In the genomic region with DNA sequence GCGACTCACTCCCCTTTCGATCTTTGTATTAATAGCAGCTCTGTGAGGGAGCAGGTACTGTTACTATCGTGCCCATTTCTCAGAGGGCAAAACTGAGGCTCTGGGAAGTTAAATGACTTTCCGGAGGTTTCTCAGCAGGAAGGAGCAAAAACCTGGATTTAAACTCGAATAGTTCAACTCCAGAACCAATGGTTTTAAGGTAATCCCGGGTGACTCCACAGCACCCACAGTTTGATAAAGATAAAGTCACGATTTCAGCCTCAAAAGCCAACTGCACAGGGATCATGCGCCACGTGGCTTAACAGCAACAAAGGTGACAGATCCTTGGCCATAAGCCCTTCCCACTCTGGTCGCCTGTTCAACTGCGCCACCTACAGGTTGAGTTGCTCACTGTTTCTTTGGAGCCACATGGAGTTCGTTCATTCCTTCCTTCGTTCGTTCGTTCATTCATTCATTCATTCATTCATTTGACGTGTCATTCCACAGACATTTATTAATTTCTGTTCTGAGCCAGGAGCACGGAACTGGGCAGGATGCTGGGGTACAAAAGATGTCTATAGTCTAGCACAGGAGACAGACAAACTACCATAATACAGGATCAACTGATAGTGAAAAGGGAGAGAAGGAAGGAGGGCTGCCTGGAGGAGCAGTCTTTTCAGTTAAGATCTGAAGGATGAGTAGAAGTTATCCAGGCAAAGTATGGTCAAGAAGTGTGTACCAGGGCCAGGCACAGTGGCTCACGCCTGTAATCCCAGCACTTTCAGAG, we compare ENCODE assay signal across 8 cellular contexts.
DNase-seq lines count a peak whose midpoint lies in the region; ATAC-seq and TF ChIP-seq lines count a peak whose summit lies in the region.

No MANE protein-coding gene starts in this region.

- ATAC-seq in GM19035 (IDR thresholded peaks at IDR 0.05; ENCODE audit: unreplicated experiment) = peak; percentile 46
- no peak for ATAC-seq in omental fat pad (ENCODE audit: low FRiP score)
- no peak for ATAC-seq in natural killer cell treated with Interleukin-12 subunit alpha and Interleukin-12 subunit beta and Interleukin-15 and Interleukin-18, amount 100 ng/mL, for 72 hours

- peak in 1 of 3 donors; percentile 35 for TF ChIP-seq CTCF in omental fat pad (IDR thresholded peaks at IDR 0.05)

- no peaks in the 10 kb centered on the region for H3K36me3 Mint-ChIP-seq in natural killer cell treated with Interleukin-12 subunit alpha and Interleukin-12 subunit beta and Interleukin-15 and Interleukin-18, amount 100 ng/mL, for 72 hours

- peaks cover 3 to 7% of the 10 kb centered on the region in 2 donors for H3K4me1 Mint-ChIP-seq in natural killer cell treated with Interleukin-12 subunit alpha and Interleukin-12 subunit beta and Interleukin-15 and Interleukin-18, amount 100 ng/mL, for 72 hours (ENCODE audit: low read depth in 2 of 2)

- H3K27me3 Mint-ChIP-seq in natural killer cell treated with Interleukin-12 subunit alpha and Interleukin-12 subunit beta and Interleukin-15 and Interleukin-18, amount 100 ng/mL, for 72 hours = peaks cover 30 to 64% of the 10 kb centered on the region in 2 donors

- no peaks in the 10 kb centered on the region for H3K9me3 Mint-ChIP-seq in natural killer cell treated with Interleukin-12 subunit alpha and Interleukin-12 subunit beta and Interleukin-15 and Interleukin-18, amount 100 ng/mL, for 72 hours

- H3K4me3 Mint-ChIP-seq in natural killer cell treated with Interleukin-12 subunit alpha and Interleukin-12 subunit beta and Interleukin-15 and Interleukin-18, amount 100 ng/mL, for 72 hours = no peak overlapping the region

- no peak overlapping the region for H3K27ac Mint-ChIP-seq in natural killer cell treated with Interleukin-12 subunit alpha and Interleukin-12 subunit beta and Interleukin-15 and Interleukin-18, amount 100 ng/mL, for 72 hours

- DNase-seq in AG20443 (ENCODE audit: low spot score) = peak; percentile 71
- DNase-seq in NCI-H82 (lab: John Stamatoyannopoulos, UW) = peak; percentile 87
- peak; percentile 54 for DNase-seq in activated T-cell treated with anti-CD3 and anti-CD28 coated beads for 48 hours (ENCODE audit: low read depth)
- DNase-seq in foreskin melanocyte = peak; percentile 57
- peak; percentile 64 for DNase-seq in omental fat pad (ENCODE audit: low spot score)
- peak; percentile 64 for DNase-seq in ureter (ENCODE audit: low spot score)
- no peak for DNase-seq in natural killer cell treated with Interleukin-12 subunit alpha and Interleukin-12 subunit beta and Interleukin-15 and Interleukin-18, amount 100 ng/mL, for 72 hours (ENCODE audit: low spot score)
